In genomic region chr19:36489920-36490415, GRCh38 we compare ENCODE assay signal across 8 cellular contexts. TPM values are rescaled to one million over a fixed set of nuclear protein-coding genes. Genes with fewer than 3 reads are reported as not detected.
DNase-seq lines count a peak whose midpoint lies in the region; ATAC-seq and TF ChIP-seq lines count a peak whose summit lies in the region.

No MANE protein-coding gene starts in this region.

- H3K36me3 Mint-ChIP-seq in activated naive CD4-positive, alpha-beta T cell treated with anti-CD3 and anti-CD28 coated beads, Interleukin-2, amount 50 U/mL, for 72 hours, result peaks cover 32 to 53% of the 10 kb centered on the region in 2 donors

- no peaks in the 10 kb centered on the region for H3K4me1 ChIP-seq in Panc1 (ENCODE audit: control insufficient read depth, insufficient read depth, low read length)
- H3K4me1 ChIP-seq in psoas muscle, result peaks cover 9% of the 10 kb centered on the region

- in situ Hi-C loops in Panc1 (cut with HindIII; ENCODE audit: low pct_unique_long_range_greater_than_20kb, low sequenced_read_pairs), result no loop called here

- H3K4me3 ChIP-seq in Panc1 (ENCODE audit: low read depth in 2 of 2, low read length in 2 of 2) (peak overlapping the region; percentile 87 to 97), psoas muscle (peak overlapping the region; percentile 97)

- H3K27me3 ChIP-seq in Panc1 (ENCODE audit: control insufficient read depth, insufficient read depth, low read length) (no peaks in the 10 kb centered on the region), psoas muscle (ENCODE audit: insufficient read depth in 3 of 3, low read length in 2 of 3) (no peaks in the 10 kb centered on the region)

- H3K27ac Mint-ChIP-seq in activated naive CD4-positive, alpha-beta T cell treated with anti-CD3 and anti-CD28 coated beads, Interleukin-2, amount 50 U/mL, for 72 hours, result peak overlapping the region; percentile 95 to 98

- TF ChIP-seq CTCF in Panc1 (IDR thresholded peaks at IDR 0.05), result no peak
- TF ChIP-seq CTCF in psoas muscle (IDR thresholded peaks at IDR 0.05), result no peak

- intact Hi-C loops in Panc1 (cut with micrococcal nuclease; ENCODE audit: unreplicated experiment) (loop anchor here (10.0 kb wide), 1 partner anchor 295 kb away; no protein-coding TSS in a partner anchor), left ventricle myocardium superior (cut with micrococcal nuclease) (no loop called here), psoas muscle (cut with DNase I) (loop anchor here in 1 of 2 donors (2.0 to 10.0 kb wide), 2 partner anchors 39 to 305 kb away; partner anchors contain the start of gene ZNF260)

- peak; percentile 93 for DNase-seq in CMK (ENCODE audit: low read depth)
- peak; percentile 83 for DNase-seq in Panc1 (ENCODE audit: low read depth, low spot score)
- peak in 1 of 2 donors; percentile 65 for DNase-seq in activated naive CD4-positive, alpha-beta T cell treated with anti-CD3 and anti-CD28 coated beads, Interleukin-2, amount 50 U/mL, for 72 hours (ENCODE audit: low spot score in 2 of 2)
- DNase-seq in left ventricle myocardium superior, result peak; percentile 88
- DNase-seq in psoas muscle, result peak in 1 of 2 donors; percentile 81
- no peak for DNase-seq in occipital lobe (lab: John Stamatoyannopoulos, UW)

- 2 to 5% (median 3%) methylated on average over 15 of the region's 15 CpGs for WGBS in psoas muscle, 3 donors

- POLR2A ChIA-PET in Panc1 (lab: Charles Lee), result no interaction called here

- H3K27ac ChIP-seq in Panc1 (ENCODE audit: low read length) (peak overlapping the region; percentile 98), psoas muscle (peak overlapping the region; percentile 96)

- H3K9me3 ChIP-seq in Panc1 (ENCODE audit: control insufficient read depth, insufficient read depth, low read depth, low read length) (no peaks in the 10 kb centered on the region), psoas muscle (peaks cover 16% of the 10 kb centered on the region)

- H3K36me3 ChIP-seq in Panc1 (ENCODE audit: control insufficient read depth, insufficient read depth, low read length), result no peaks in the 10 kb centered on the region
- peaks cover 0 to 5% of the 10 kb centered on the region in 2 donors for H3K36me3 ChIP-seq in psoas muscle (ENCODE audit: insufficient read depth in 1 of 2, low read depth in 1 of 2)

- CTCF ChIA-PET in Panc1 (lab: Charles Lee), result no interaction called here

- peaks cover 6 to 10% of the 10 kb centered on the region in 2 donors for H3K9me3 Mint-ChIP-seq in activated naive CD4-positive, alpha-beta T cell treated with anti-CD3 and anti-CD28 coated beads, Interleukin-2, amount 50 U/mL, for 72 hours

- ATAC-seq in GM19351 (IDR thresholded peaks at IDR 0.05; ENCODE audit: unreplicated experiment) (peak; percentile 50), HG03521 (IDR thresholded peaks at IDR 0.05; ENCODE audit: unreplicated experiment) (peak; percentile 47), Panc1 (peak; percentile 91), left ventricle myocardium superior (peak; percentile 93), psoas muscle (no peak)
- ATAC-seq in activated naive CD4-positive, alpha-beta T cell treated with anti-CD3 and anti-CD28 coated beads, Interleukin-2, amount 50 U/mL, for 72 hours, result peak; percentile 28 to 55

- BruUV-seq in Panc1 (replicated peaks; lab: Mats Ljungman, UMichigan), result TSS peak; percentile 98

RNA-seq across cellular contexts. Expression of gene ZNF566, which starts 0.6 kb away (rescaled TPM):
- 19.5 TPM for total RNA-seq in Panc1 (2021; ENCODE audit: unreplicated experiment)
- polyA plus RNA-seq in Panc1 (2012; ENCODE audit: insufficient read length), result 7.4 TPM
- 1 to 10 TPM; 5.0 to 5.4 TPM for total RNA-seq in activated naive CD4-positive, alpha-beta T cell treated with anti-CD3 and anti-CD28 coated beads, Interleukin-2, amount 50 U/mL, for 72 hours
- total RNA-seq in left ventricle myocardium superior, result 12.2 TPM
- total RNA-seq in psoas muscle, result 1 to 10 TPM; 5.2 to 8.0 (median 6.1) TPM
- polyA plus RNA-seq in psoas muscle, result 1 to 10 TPM; 2.4 to 9.0 (median 2.9) TPM
- 60.7 TPM for total RNA-seq in occipital lobe

RNA-seq across cellular contexts. Expression of gene ZNF260, which starts 38.1 kb away (rescaled TPM):
- total RNA-seq in Panc1 (2021; ENCODE audit: unreplicated experiment) (25.2 TPM), left ventricle myocardium superior (7.5 TPM), psoas muscle (1 to 10 TPM; 2.5 to 5.1 (median 3.7) TPM), occipital lobe (48.4 TPM)
- 6.6 TPM for polyA plus RNA-seq in Panc1 (2012; ENCODE audit: insufficient read length)
- 1 to 10 TPM; 6.0 to 6.3 TPM for total RNA-seq in activated naive CD4-positive, alpha-beta T cell treated with anti-CD3 and anti-CD28 coated beads, Interleukin-2, amount 50 U/mL, for 72 hours
- 1 to 10 TPM; 1.2 to 5.6 (median 1.9) TPM for polyA plus RNA-seq in psoas muscle

Comparison
In these comparisons a context has a peak if more than half of its experiments do, and no peak if none do; other contexts are left out.
1. ATAC-seq: peak in GM19351 (single experiment), HG03521 (single experiment), Panc1 (single experiment), activated naive CD4-positive, alpha-beta T cell treated with anti-CD3 and anti-CD28 coated beads, Interleukin-2, amount 50 U/mL, for 72 hours (2 of 2) and left ventricle myocardium superior (single experiment); none in psoas muscle (0 of 4).